31 cellular contexts compared by ENCODE assay signal in genomic region chr4:55615008-55615407, GRCh38. TPM values are rescaled to one million over a fixed set of nuclear protein-coding genes. Genes with fewer than 3 reads are reported as not detected.
DNase-seq lines count a peak whose midpoint lies in the region; ATAC-seq lines count a peak whose summit lies in the region.
"Had no signal": no experiment of that assay in that cellular context is flagged by ENCODE, and none has a peak within 500 bp of the region (broad histone marks: within the 10 kb centered on the region; RNA-seq: fewer than 3 reads in every experiment).

No MANE protein-coding gene starts in this region.

- no peak overlapping the region for H3K27ac ChIP-seq in caudate nucleus (ENCODE audit: low read depth, low read length)
- H3K27ac ChIP-seq: 22Rv1, KMS-11, PC-9, SJSA1 had no signal

- DNase-seq in NCI-H82 (lab: John Stamatoyannopoulos, UW) = peak; percentile 49
- DNase-seq in NCI-H82 treated with DMSO at 0.1 percent for 48 hours (lab: John Stamatoyannopoulos, UW; ENCODE audit: unreplicated experiment) = no peak
- peak; percentile 1 for DNase-seq in M059J (ENCODE audit: low read depth)
- peak; percentile 1 for DNase-seq in RPMI7951 (ENCODE audit: low read depth)
- no peak for DNase-seq in LoVo (ENCODE audit: low spot score)
- DNase-seq in caudate nucleus (lab: John Stamatoyannopoulos, UW) = no peak
- no peak for DNase-seq in SW480 (ENCODE audit: low spot score)
- DNase-seq: ACHN; BE2C; Calu3; CD8-positive, alpha-beta memory T cell; GOT3; HFFc6; IMR-90; NCI-H1092; NCI-H1417 treated with DMSO at 0.1 percent for 48 hours; NCI-H1694 treated with DMSO at 0.1 percent for 48 hours; NCI-H2081; NCI-H2171 treated with DMSO at 0.1 percent for 48 hours; NCI-H446 treated with DMSO at 0.1 percent for 48 hours; NCI-H69; NK-92 treated with Interleukin-12 subunit alpha and Interleukin-12 subunit beta, amount 100 ng/mL, for 24 hours; PC-9; Right ventricle myocardium superior; RPMI8226 had no signal

- ATAC-seq in esophagus mucosa = peak; percentile 13

RNA-seq across cellular contexts. Expression of gene NMU, which starts 21.1 kb away (rescaled TPM):
- 5.2 and 9.6 TPM in 2 replicates for total RNA-seq in M059J (2014; rRNA removed; shearing (Covaris generic))
- 5.5 and 7.3 TPM in 2 replicates for total RNA-seq in RPMI7951 (2014; rRNA removed; shearing (Covaris generic))
- total RNA-seq in esophagus mucosa = 96.3 TPM
- total RNA-seq: CD8-positive, alpha-beta memory T cell; G401; HFFc6; IMR-90; Right ventricle myocardium superior; SJSA1 had no signal

RNA-seq across cellular contexts. Expression of gene PDCL2, which starts 23.0 kb away (rescaled TPM):
- not detected in 2 replicates for total RNA-seq in M059J (2014; rRNA removed; shearing (Covaris generic))
- not detected in 2 replicates for total RNA-seq in RPMI7951 (2014; rRNA removed; shearing (Covaris generic))
- total RNA-seq in esophagus mucosa = 0.28 TPM
- total RNA-seq: Calu3; CD8-positive, alpha-beta memory T cell; Daoy; G401; HFFc6; IMR-90; PC-9; Right ventricle myocardium superior; SJSA1 had no signal

Comparison
In these comparisons a context has a peak if more than half of its experiments do, and no peak if none do; other contexts are left out.
1. DNase-seq: peak in NCI-H82 (single experiment), M059J (single experiment) and RPMI7951 (single experiment); none in NCI-H82 treated with DMSO at 0.1 percent for 48 hours (single experiment), LoVo (single experiment), caudate nucleus (0 of 61) and SW480 (single experiment).